ENCODE assay signal across 22 cellular contexts in genomic region chr2:238122287-238123217, GRCh38. TPM values are rescaled to one million over a fixed set of nuclear protein-coding genes. Genes with fewer than 3 reads are reported as not detected.
DNase-seq lines count a peak whose midpoint lies in the region; ATAC-seq, FAIRE-seq and TF ChIP-seq lines count a peak whose summit lies in the region.
"Had no signal": no experiment of that assay in that cellular context is flagged by ENCODE, and none has a peak within 500 bp of the region (broad histone marks: within the 10 kb centered on the region; RNA-seq: fewer than 3 reads in every experiment).

No MANE protein-coding gene starts in this region.

- no peak overlapping the region for H3K14ac ChIP-seq in H1 (ENCODE audit: insufficient read length)

- H3K27me3 ChIP-seq in H1 (replicated peaks in 1 of 4; ENCODE audit: control insufficient read depth in 3 of 4, extremely low read depth in 1 of 4, insufficient read depth in 3 of 4, low read length in 3 of 4) (no peaks in the 10 kb centered on the region; a peak in 1 of 7 replicates), lower lobe of right lung (ENCODE audit: low read depth) (peaks cover 14% of the 10 kb centered on the region), transverse colon (peaks cover 8% of the 10 kb centered on the region)

- TF ChIP-seq RAD21 in H1 (IDR thresholded peaks at IDR 0.05 in 1 of 2, conservative IDR thresholded peaks at IDR 0.05 in 1 of 2; ENCODE audit: low read depth in 2 of 2, low read length in 2 of 2), result no peak

- no peak overlapping the region for H3K4me2 ChIP-seq in H1 (ENCODE audit: insufficient read depth in 1 of 2, low read depth in 2 of 2, low read length in 2 of 2)
- H3K4me2 ChIP-seq: PC-9 had no signal

- TF ChIP-seq POLR2A in H1 (IDR thresholded peaks at IDR 0.05; ENCODE audit: control extremely low read depth in 1 of 2, low read depth in 2 of 2, low read length in 2 of 2) (no peak), transverse colon (IDR thresholded peaks at IDR 0.05) (no peak)

- no peak overlapping the region for H4K91ac ChIP-seq in H1 (replicated peaks; ENCODE audit: insufficient read length, low read length)

- TF ChIP-seq CTCF in H1 (IDR thresholded peaks at IDR 0.05; ENCODE audit: control extremely low read depth in 1 of 3, insufficient read depth in 1 of 3, low read depth in 1 of 3, low read length in 3 of 3) (no peak), lower lobe of right lung (IDR thresholded peaks at IDR 0.05) (no peak), transverse colon (IDR thresholded peaks at IDR 0.05) (no peak)

- no peak overlapping the region for H3K27ac ChIP-seq in H1 (ENCODE audit: low read depth, low read length)
- H3K27ac ChIP-seq in lower lobe of right lung, result no peak overlapping the region
- H3K27ac ChIP-seq in transverse colon, result no peak overlapping the region
- H3K27ac ChIP-seq: PC-9 had no signal

- intact Hi-C loops in left cardiac atrium (cut with DNase I) (no loop called here), cardiac septum (cut with DNase I) (loop anchor here (5.0 kb wide), 1 partner anchor 140 kb away; no protein-coding TSS in a partner anchor), lower lobe of right lung (cut with DNase I) (no loop called here), transverse colon (cut with DNase I; ENCODE audit: low total_unique reads) (no loop called here)

- H4K5ac ChIP-seq in H1 (ENCODE audit: insufficient read length, low read depth, low read length), result no peak overlapping the region

- H2BK12ac ChIP-seq in H1 (ENCODE audit: low read depth, low read length), result no peak overlapping the region

- in situ Hi-C loops in transverse colon (cut with MboI; ENCODE audit: low pct_ligation_motif_present in 1 of 4, low pct_unique_long_range_greater_than_20kb in 1 of 4, low sequenced_read_pairs in 3 of 4), result no loop called here

- no peak for TF ChIP-seq EP300 in H1 (IDR thresholded peaks at IDR 0.05; ENCODE audit: borderline replicate concordance in 1 of 2, low read depth in 2 of 2, low read length in 2 of 2)
- TF ChIP-seq EP300 in transverse colon (IDR thresholded peaks at IDR 0.05; ENCODE audit: low read depth), result no peak

- H3K36me3 ChIP-seq in H1 (ENCODE audit: control insufficient read depth in 2 of 4, insufficient read depth in 4 of 4, low read length in 3 of 4), result no peaks in the 10 kb centered on the region; a peak in 1 of 8 replicates
- H3K36me3 ChIP-seq in lower lobe of right lung, result no peaks in the 10 kb centered on the region
- H3K36me3 ChIP-seq in transverse colon, result no peaks in the 10 kb centered on the region

- H3K4me3 ChIP-seq in H1 (ENCODE audit: extremely low read depth in 1 of 4, insufficient read depth in 2 of 4, low read depth in 3 of 4, low read length in 4 of 4) (no peak overlapping the region), lower lobe of right lung (no peak overlapping the region), transverse colon (no peak overlapping the region)
- H3K4me3 ChIP-seq: K562, PC-9 had no signal

- H4K8ac ChIP-seq in H1 (ENCODE audit: extremely low read depth, insufficient read depth, low read length), result no peak overlapping the region; the same call in 1 of the 2 replicates

- 0 out of 4 replicates have a peak, but pooled peaks cover 0 to 4% of the 10 kb centered on the region in 2 experiments for H3K9me3 ChIP-seq in H1 (ENCODE audit: insufficient read depth in 2 of 2, low read depth in 1 of 2, low read length in 1 of 2)
- H3K9me3 ChIP-seq in lower lobe of right lung, result no peaks in the 10 kb centered on the region
- H3K9me3 ChIP-seq in transverse colon, result no peaks in the 10 kb centered on the region

- no peak overlapping the region for H3K9ac ChIP-seq in H1 (replicated peaks in 1 of 4; ENCODE audit: extremely low read depth in 1 of 4, low read depth in 3 of 4, low read length in 3 of 4)

- no peak for ATAC-seq in left cardiac atrium
- ATAC-seq in lower lobe of right lung, result no peak
- no peak for ATAC-seq in HG02981 (IDR thresholded peaks at IDR 0.05; ENCODE audit: unreplicated experiment)
- no peak for ATAC-seq in GM18511 (IDR thresholded peaks at IDR 0.05; ENCODE audit: unreplicated experiment)
- ATAC-seq: K562, SK-N-SH treated with all-trans-retinoic acid at 6 μM for 48 hours had no signal

- no peaks in the 10 kb centered on the region for H3K79me2 ChIP-seq in H1 (ENCODE audit: control insufficient read depth in 1 of 2, insufficient read depth in 2 of 2, low read length in 2 of 2)

- peak; percentile 14 for DNase-seq in left cardiac atrium
- no peak for DNase-seq in cardiac septum (ENCODE audit: low spot score)
- no peak for DNase-seq in H1 (ENCODE audit: low read depth in 1 of 2, low spot score in 2 of 2)
- peak; percentile 45 for DNase-seq in lower lobe of right lung
- no peak for DNase-seq in transverse colon
- DNase-seq: AML-193, DMS53, GDM1, NCI-H1092, NCI-H1436, NCI-H187 treated with DMSO at 0.1 percent for 48 hours, NCI-H2107, PC-9, RPMI8226 had no signal

- H3K18ac ChIP-seq in H1 (ENCODE audit: extremely low read depth, low read length), result no peak overlapping the region

- no peak overlapping the region for H2AFZ ChIP-seq in H1 (ENCODE audit: low read length)
- H2AFZ ChIP-seq: PC-9 had no signal

- POLR2A ChIA-PET in H1 (lab: Charles Lee; ENCODE audit: partially characterized antibody), result no interaction called here

- peaks cover 0 to 14% of the 10 kb centered on the region in 2 experiments for H4K20me1 ChIP-seq in H1 (replicated peaks in 1 of 2; ENCODE audit: control insufficient read depth in 1 of 2, insufficient read depth in 2 of 2, low read length in 2 of 2)

- H3K4ac ChIP-seq in H1 (replicated peaks; ENCODE audit: insufficient read length, low read depth, low read length), result no peak overlapping the region

- H3K79me1 ChIP-seq in H1 (ENCODE audit: low read depth, low read length), result no peaks in the 10 kb centered on the region

- no peak overlapping the region; the same call in 1 of the 2 replicates for H2BK5ac ChIP-seq in H1 (ENCODE audit: low read depth, low read length)

- H3K56ac ChIP-seq in H1 (replicated peaks; ENCODE audit: insufficient read length, low read depth, low read length), result no peak overlapping the region

- H3K4me1 ChIP-seq in H1 (replicated peaks in 1 of 4; ENCODE audit: control insufficient read depth in 3 of 4, insufficient read depth in 4 of 4, low read length in 3 of 4), result peaks cover 0 to 6% (median 2%) of the 10 kb centered on the region in 4 experiments; a peak in 3 of 7 replicates
- H3K4me1 ChIP-seq in lower lobe of right lung, result no peaks in the 10 kb centered on the region
- peaks cover 0 to 6% (median 0%) of the 10 kb centered on the region in 4 donors for H3K4me1 ChIP-seq in transverse colon

- WGBS in H1 (ENCODE audit: extremely low coverage in 1 of 2, insufficient coverage in 1 of 2, insufficient read length in 1 of 2, insufficient replicate concordance in 2 of 2, low coverage in 1 of 2, low lambda C conversion rate in 2 of 2, missing lambda C conversion rate in 1 of 2), 2 experiments, result 91% methylated on average over 28 of the region's 29 CpGs; no CpG with 5 or more reads in 1 of the 2 experiments
- WGBS in transverse colon (ENCODE audit: low coverage in 1 of 2), 2 donors, result 81% methylated on average over 26 of the region's 29 CpGs; no CpG with 5 or more reads in 1 of the 2 donors

- CTCF ChIA-PET in H1 (lab: Charles Lee; ENCODE audit: partially characterized antibody), result interaction anchor here (1.3 kb wide), 1 partner anchor 199 kb away, joined by 4 read pairs; no protein-coding TSS in a partner anchor

- no peak overlapping the region for H3K23ac ChIP-seq in H1 (ENCODE audit: insufficient read length)

- H2BK20ac ChIP-seq in H1 (ENCODE audit: low read length), result no peak overlapping the region

- H2BK15ac ChIP-seq in H1 (ENCODE audit: low read length), result peak overlapping the region; percentile 72; the same call in 1 of the 2 replicates

- no peak overlapping the region for H2AK5ac ChIP-seq in H1 (ENCODE audit: low read depth, low read length)

- H3K23me2 ChIP-seq in H1 (ENCODE audit: low read depth, low read length), result peaks cover 29% of the 10 kb centered on the region

- H2BK120ac ChIP-seq in H1 (replicated peaks; ENCODE audit: low read depth, low read length), result no peak overlapping the region

- FAIRE-seq in H1 (lab: Jason Lieb, UNC), result no peak
- FAIRE-seq: D721Med, K562 had no signal

RNA-seq across cellular contexts. Expression of gene KLHL30, which starts 15.9 kb away (rescaled TPM):
- total RNA-seq in left cardiac atrium (10 to 100 TPM; 15.8 to 16.6 TPM), cardiac septum (14.3 TPM), lower lobe of right lung (0.71 TPM), transverse colon (1 to 10 TPM in 1 of 4 donors, under 1 TPM in 1, not detected in 2; 0.14 to 5.6 TPM)
- 0.08 TPM in 1 of 2 replicates, not detected in the other for total RNA-seq in H1 (2021; fragmentation: NEBNext Ultra II Directional; extraction: Animal tissue kit (Norgen Biotek cat#: 25700))
- 0.03 TPM in 1 of 2 replicates, not detected in the other for polyA plus RNA-seq in H1 (2011; rRNA removed)
- 0.01 TPM for polyA plus RNA-seq in H1 (2011; cell fraction: cytosol; rRNA removed)
- 0.07 TPM for polyA plus RNA-seq in H1 (2011; cell fraction: nucleus; rRNA removed)
- not detected in 4 replicates for polyA plus RNA-seq in H1 (2012, experiment 1 of 2)
- polyA plus RNA-seq in H1 (2012, experiment 2 of 2), result not detected
- not detected for polyA plus RNA-seq in H1 (2013, experiment 1 of 2)
- not detected for polyA plus RNA-seq in H1 (2013, experiment 2 of 2)
- polyA minus RNA-seq in H1 (2011; rRNA and poly(A)+ RNA removed), result not detected in 2 replicates
- not detected for polyA minus RNA-seq in H1 (2011; cell fraction: cytosol; rRNA and poly(A)+ RNA removed)
- polyA minus RNA-seq in H1 (2011; cell fraction: nucleus; rRNA and poly(A)+ RNA removed), result not detected
- total RNA-seq: H4 had no signal
- polyA plus RNA-seq: AG04450, K562 had no signal

RNA-seq across cellular contexts. Expression of gene ESPNL, which starts 22.4 kb away (rescaled TPM):
- under 1 TPM; 0.15 to 0.26 TPM for total RNA-seq in left cardiac atrium
- total RNA-seq in cardiac septum, result 0.08 TPM
- 1.3 and 1.8 TPM in 2 replicates for total RNA-seq in H1 (2021; fragmentation: NEBNext Ultra II Directional; extraction: Animal tissue kit (Norgen Biotek cat#: 25700))
- 0.68 and 1.6 TPM in 2 replicates for polyA plus RNA-seq in H1 (2011; rRNA removed)
- polyA plus RNA-seq in H1 (2011; cell fraction: cytosol; rRNA removed), result 1.3 TPM
- 2.8 TPM for polyA plus RNA-seq in H1 (2011; cell fraction: nucleus; rRNA removed)
- 0.54 to 1.2 TPM (median 0.82 TPM) in 4 replicates for polyA plus RNA-seq in H1 (2012, experiment 1 of 2)
- 0.66 TPM for polyA plus RNA-seq in H1 (2012, experiment 2 of 2)
- polyA plus RNA-seq in H1 (2013, experiment 1 of 2), result 0.75 TPM
- 0.64 TPM for polyA plus RNA-seq in H1 (2013, experiment 2 of 2)
- 0.15 and 0.60 TPM in 2 replicates for polyA minus RNA-seq in H1 (2011; rRNA and poly(A)+ RNA removed)
- polyA minus RNA-seq in H1 (2011; cell fraction: cytosol; rRNA and poly(A)+ RNA removed), result 0.73 TPM
- polyA minus RNA-seq in H1 (2011; cell fraction: nucleus; rRNA and poly(A)+ RNA removed), result 1.2 TPM
- 0.09 TPM for total RNA-seq in lower lobe of right lung
- total RNA-seq in transverse colon, result 1 to 10 TPM in 2 of 4 donors, under 1 TPM in 2; 0.14 to 4.4 (median 0.72) TPM
- total RNA-seq: A172, H4 had no signal

RNA-seq across cellular contexts. Expression of gene ERFE, which starts 36.2 kb away (rescaled TPM):
- 1 to 10 TPM in 1 of 2 donors, not detected in 1; 1.2 TPM for total RNA-seq in left cardiac atrium
- 0.62 TPM for total RNA-seq in cardiac septum
- 1.8 and 2.5 TPM in 2 replicates for total RNA-seq in H1 (2021; fragmentation: NEBNext Ultra II Directional; extraction: Animal tissue kit (Norgen Biotek cat#: 25700))
- polyA plus RNA-seq in H1 (2011; rRNA removed), result 3.6 and 5.1 TPM in 2 replicates
- 4.8 TPM for polyA plus RNA-seq in H1 (2011; cell fraction: cytosol; rRNA removed)
- 10.3 TPM for polyA plus RNA-seq in H1 (2011; cell fraction: nucleus; rRNA removed)
- 2.8 to 3.5 TPM (median 2.8 TPM) in 4 replicates for polyA plus RNA-seq in H1 (2012, experiment 1 of 2)
- polyA plus RNA-seq in H1 (2012, experiment 2 of 2), result 3.2 TPM
- 3.1 TPM for polyA plus RNA-seq in H1 (2013, experiment 1 of 2)
- polyA plus RNA-seq in H1 (2013, experiment 2 of 2), result 2.8 TPM
- polyA minus RNA-seq in H1 (2011; rRNA and poly(A)+ RNA removed), result 1.1 and 1.3 TPM in 2 replicates
- 2.8 TPM for polyA minus RNA-seq in H1 (2011; cell fraction: cytosol; rRNA and poly(A)+ RNA removed)
- 1.4 TPM for polyA minus RNA-seq in H1 (2011; cell fraction: nucleus; rRNA and poly(A)+ RNA removed)
- not detected for total RNA-seq in lower lobe of right lung
- under 1 TPM in 1 of 4 donors, not detected in 3; 0.41 TPM for total RNA-seq in transverse colon

Comparison
In these comparisons a context has a peak if more than half of its experiments do, and no peak if none do; other contexts are left out.
1. DNase-seq: peak in left cardiac atrium (single experiment) and lower lobe of right lung (single experiment); none in cardiac septum (single experiment), H1 (0 of 2) and transverse colon (single experiment).